ENCODE assay signal across 1 cellular context in genomic region chr10:71435571-71436267, GRCh38.
TF ChIP-seq lines count a peak whose summit lies in the region.

No MANE protein-coding gene starts in this region.

TF ChIP-seq in HCT116, 20 proteins besides CTCF, POLR2A, EP300 and RAD21 (continued from another document):
- TF ChIP-seq REST (IDR thresholded peaks at IDR 0.05; ENCODE audit: low read depth), result no peak
- TF ChIP-seq CEBPB (IDR thresholded peaks at IDR 0.05; ENCODE audit: low read depth), result no peak
- no peak for TF ChIP-seq ZFX (IDR thresholded peaks at IDR 0.05)
- TF ChIP-seq SP1 (IDR thresholded peaks at IDR 0.05; ENCODE audit: low read depth), result no peak
- no peak for TF ChIP-seq EGR1 (IDR thresholded peaks at IDR 0.05; ENCODE audit: low read depth)
